Comparison of ENCODE assay signal across 16 cellular contexts in genomic region chr10:104766341-104766740, GRCh38.
DNase-seq lines count a peak whose midpoint lies in the region; ATAC-seq, FAIRE-seq and TF ChIP-seq lines count a peak whose summit lies in the region.
"Had no signal": no experiment of that assay in that cellular context is flagged by ENCODE, and none has a peak within 500 bp of the region (broad histone marks: within the 10 kb centered on the region; RNA-seq: fewer than 3 reads in every experiment).

No MANE protein-coding gene starts in this region.

- H3K27me3 ChIP-seq in keratinocyte (ENCODE audit: control insufficient read depth, extremely low read depth, insufficient read depth, low read length) (no peaks in the 10 kb centered on the region), mesenchymal stem cell (ENCODE audit: control insufficient read depth in 1 of 2, insufficient read depth in 1 of 2, low read length in 2 of 2) (no peaks in the 10 kb centered on the region), SK-N-SH (ENCODE audit: insufficient read depth) (no peaks in the 10 kb centered on the region)
- H3K27me3 ChIP-seq: vagina had no signal

- no peak overlapping the region for H3K4me3 Mint-ChIP-seq in activated T-helper 17 cell treated with anti-CD3 and anti-CD28 coated beads, Interleukin-2, amount 50 U/mL, for 72 hours
- H3K4me3 Mint-ChIP-seq: memory B cell had no signal

- no peak overlapping the region for H4K8ac ChIP-seq in mesenchymal stem cell (ENCODE audit: low read length)

- H2AFZ ChIP-seq in keratinocyte (ENCODE audit: control insufficient read depth, low read length) (no peak overlapping the region), mesenchymal stem cell (ENCODE audit: low read depth, low read length) (no peak overlapping the region), SK-N-SH (ENCODE audit: low read depth) (no peak overlapping the region)

- ATAC-seq in HG02759 (IDR thresholded peaks at IDR 0.05; ENCODE audit: unreplicated experiment) (peak; percentile 44), HG02840 (IDR thresholded peaks at IDR 0.05; ENCODE audit: low FRiP score, unreplicated experiment) (no peak)
- ATAC-seq in activated T-helper 17 cell treated with anti-CD3 and anti-CD28 coated beads, Interleukin-2, amount 50 U/mL, for 72 hours (replicated peaks) = peak; percentile 38

- no peak overlapping the region for H2BK15ac ChIP-seq in mesenchymal stem cell (ENCODE audit: low read depth, poor library complexity, severe bottlenecking)

- H3K23ac ChIP-seq in mesenchymal stem cell (ENCODE audit: low read length in 2 of 2) = no peak overlapping the region

- H3K27ac Mint-ChIP-seq in activated T-helper 17 cell treated with anti-CD3 and anti-CD28 coated beads, Interleukin-2, amount 50 U/mL, for 72 hours = no peak overlapping the region
- H3K27ac Mint-ChIP-seq: activated T-helper 2 cell treated with anti-CD3 and anti-CD28 coated beads, Interferon-gamma antibody, Interleukin-2, Interleukin-4, amounts not matched to agents 10 μg/mL and 5 μg/mL and 100 μg/mL, durations not matched to agents 14 hours and 24 hours and 36 hours; memory B cell had no signal

- no peak overlapping the region for H2BK120ac ChIP-seq in mesenchymal stem cell (ENCODE audit: low read depth, low read length)

- H3K79me1 ChIP-seq in mesenchymal stem cell (replicated peaks; ENCODE audit: low read length, poor library complexity, severe bottlenecking) = no peaks in the 10 kb centered on the region

- no peaks in the 10 kb centered on the region for H3K9me3 ChIP-seq in keratinocyte (ENCODE audit: control insufficient read depth, low read depth, low read length)
- no peaks in the 10 kb centered on the region for H3K9me3 ChIP-seq in mesenchymal stem cell (ENCODE audit: control insufficient read depth, low read length)
- no peaks in the 10 kb centered on the region for H3K9me3 ChIP-seq in SK-N-SH
- H3K9me3 ChIP-seq: vagina had no signal

- H4K91ac ChIP-seq in mesenchymal stem cell (ENCODE audit: low read length) = no peak overlapping the region

- peaks cover 15% of the 10 kb centered on the region for H3K27me3 Mint-ChIP-seq in activated T-helper 17 cell treated with anti-CD3 and anti-CD28 coated beads, Interleukin-2, amount 50 U/mL, for 72 hours

- WGBS in mesenchymal stem cell = 29% methylated on average over 2 of the region's 2 CpGs
- WGBS in SK-N-SH (ENCODE audit: low lambda C conversion rate) = 7% methylated on average over 2 of the region's 2 CpGs

- H3K9me3 Mint-ChIP-seq in activated T-helper 17 cell treated with anti-CD3 and anti-CD28 coated beads, Interleukin-2, amount 50 U/mL, for 72 hours = no peaks in the 10 kb centered on the region
- H3K9me3 Mint-ChIP-seq: activated T-helper 2 cell treated with anti-CD3 and anti-CD28 coated beads, Interferon-gamma antibody, Interleukin-2, Interleukin-4, amounts not matched to agents 10 μg/mL and 5 μg/mL and 100 μg/mL, durations not matched to agents 14 hours and 24 hours and 36 hours; memory B cell had no signal

- no peaks in the 10 kb centered on the region for H3K4me1 Mint-ChIP-seq in activated T-helper 17 cell treated with anti-CD3 and anti-CD28 coated beads, Interleukin-2, amount 50 U/mL, for 72 hours
- H3K4me1 Mint-ChIP-seq: memory B cell had no signal

- no peak for TF ChIP-seq CTCF in keratinocyte (optimal IDR thresholded peaks at IDR 0.05 in 1 of 3, IDR thresholded peaks at IDR 0.05 in 1 of 3, conservative IDR thresholded peaks at IDR 0.05 in 1 of 3; ENCODE audit: extremely low read depth in 1 of 3, insufficient read depth in 2 of 3, low read length in 3 of 3)
- no peak for TF ChIP-seq CTCF in SK-N-SH (IDR thresholded peaks at IDR 0.05)

- TF ChIP-seq EP300 in SK-N-SH (IDR thresholded peaks at IDR 0.05; ENCODE audit: borderline replicate concordance in 1 of 2, low read depth in 1 of 2, low read length in 1 of 2) = no peak

- H3K36me3 Mint-ChIP-seq in activated T-helper 17 cell treated with anti-CD3 and anti-CD28 coated beads, Interleukin-2, amount 50 U/mL, for 72 hours (ENCODE audit: low read depth) = no peaks in the 10 kb centered on the region
- H3K36me3 Mint-ChIP-seq: memory B cell had no signal

- H3K36me3 ChIP-seq in keratinocyte (ENCODE audit: control insufficient read depth in 2 of 2, extremely low read depth in 1 of 2, insufficient read depth in 2 of 2, low read length in 2 of 2) (no peaks in the 10 kb centered on the region), mesenchymal stem cell (ENCODE audit: control insufficient read depth in 1 of 2, insufficient read depth in 2 of 2, low read depth in 1 of 2, low read length in 2 of 2) (no peaks in the 10 kb centered on the region), SK-N-SH (replicated peaks in 1 of 2; ENCODE audit: control insufficient read depth in 1 of 2, insufficient read depth in 2 of 2, low read length in 1 of 2) (no peaks in the 10 kb centered on the region)
- H3K36me3 ChIP-seq: vagina had no signal

- no peak overlapping the region for H2AK5ac ChIP-seq in mesenchymal stem cell (ENCODE audit: low read length, severe bottlenecking)

- POLR2A ChIA-PET in SK-N-SH (lab: Yijun Ruan, JAX) = no interaction called here

- H3K4ac ChIP-seq in mesenchymal stem cell (ENCODE audit: low read depth in 1 of 2, low read length in 2 of 2) = no peak overlapping the region

- peak; percentile 69 for DNase-seq in Ammon's horn (ENCODE audit: low spot score)
- DNase-seq in keratinocyte (ENCODE audit: low read depth, low spot score) = peak; percentile 17
- no peak for DNase-seq in RPMI8226
- DNase-seq in mesenchymal stem cell = no peak
- no peak for DNase-seq in SK-N-SH
- DNase-seq: activated CD4-positive, CD25-positive, alpha-beta regulatory T cell treated with anti-CD3 and anti-CD28 coated beads, Interleukin-2, amount 50 U/mL, for 72 hours; DMS53; H7; NCI-H1436 treated with DMSO at 0.1 percent for 48 hours had no signal

- TF ChIP-seq RAD21 in SK-N-SH (IDR thresholded peaks at IDR 0.05; ENCODE audit: low read length) = no peak

- H3K4me3 ChIP-seq in keratinocyte (ENCODE audit: control insufficient read depth in 2 of 3, extremely low read depth in 1 of 3, insufficient read depth in 2 of 3, low read depth in 1 of 3, low read length in 3 of 3) = no peak overlapping the region
- H3K4me3 ChIP-seq in mesenchymal stem cell (ENCODE audit: insufficient read depth in 1 of 2, low read depth in 1 of 2, low read length in 2 of 2) = no peak overlapping the region
- no peak overlapping the region for H3K4me3 ChIP-seq in SK-N-SH (ENCODE audit: low read depth in 2 of 2, low read length in 1 of 2)
- H3K4me3 ChIP-seq: SK-N-MC, vagina had no signal

- no peaks in the 10 kb centered on the region for H3K4me1 ChIP-seq in keratinocyte (ENCODE audit: control insufficient read depth, extremely low read depth, insufficient read depth, low read length)
- no peaks in the 10 kb centered on the region for H3K4me1 ChIP-seq in mesenchymal stem cell (ENCODE audit: control insufficient read depth, insufficient read depth, low read depth, low read length)
- H3K4me1 ChIP-seq in SK-N-SH (ENCODE audit: control insufficient read depth in 1 of 2, insufficient read depth in 2 of 2, low read depth in 1 of 2, low read length in 1 of 2) = no peaks in the 10 kb centered on the region; a peak in 1 of 4 replicates
- H3K4me1 ChIP-seq: vagina had no signal

- no peak overlapping the region for H3K14ac ChIP-seq in mesenchymal stem cell (ENCODE audit: low read length in 2 of 2)

- H3K9me1 ChIP-seq in keratinocyte (ENCODE audit: control insufficient read depth, extremely low read depth, insufficient read depth, low read length) = no peaks in the 10 kb centered on the region

- H3K9ac ChIP-seq in keratinocyte (ENCODE audit: control insufficient read depth, extremely low read depth, insufficient read depth, low read length) = no peak overlapping the region
- H3K9ac ChIP-seq in mesenchymal stem cell (ENCODE audit: low read length) = no peak overlapping the region
- H3K9ac ChIP-seq in SK-N-SH = no peak overlapping the region

- CTCF ChIA-PET in SK-N-SH (lab: Yijun Ruan, JAX) = interaction anchor here (0.6 to 2.1 kb wide), 4 partner anchors 10 to 125 kb away, joined by 3 to 5 read pairs (median 4); partner anchors contain the start of gene SORCS3

- peak; percentile 83 for FAIRE-seq in keratinocyte (lab: Jason Lieb, UNC)

- no peak overlapping the region for H2BK5ac ChIP-seq in mesenchymal stem cell (ENCODE audit: low read depth, low read length, poor library complexity, severe bottlenecking)

- dilution Hi-C loops in keratinocyte (cut with MboI; ENCODE audit: extremely low pct_ligation_motif_present, low sequenced_read_pairs) = no loop called here

- no peak overlapping the region for H3K18ac ChIP-seq in mesenchymal stem cell (ENCODE audit: low read depth in 1 of 2, low read length in 2 of 2)

- no peaks in the 10 kb centered on the region for H3K9me2 ChIP-seq in SK-N-SH

- H4K20me1 ChIP-seq in keratinocyte (ENCODE audit: control insufficient read depth, extremely low read depth, insufficient read depth, low read length) = no peaks in the 10 kb centered on the region
- no peaks in the 10 kb centered on the region for H4K20me1 ChIP-seq in SK-N-SH (ENCODE audit: insufficient read depth)

- no peak overlapping the region for H2BK12ac ChIP-seq in mesenchymal stem cell (ENCODE audit: low read length in 2 of 2)

- no peak overlapping the region for H3K27ac ChIP-seq in keratinocyte (ENCODE audit: control insufficient read depth, insufficient read depth, low read length)
- H3K27ac ChIP-seq in mesenchymal stem cell (ENCODE audit: low read length, poor library complexity, severe bottlenecking) = no peak overlapping the region
- no peak overlapping the region for H3K27ac ChIP-seq in SK-N-SH (ENCODE audit: low read depth in 2 of 2, low read length in 1 of 2)
- H3K27ac ChIP-seq: SK-N-MC, vagina had no signal

- no peaks in the 10 kb centered on the region for H3F3A ChIP-seq in SK-N-SH (replicated peaks; ENCODE audit: insufficient read depth)

- H3K79me2 ChIP-seq in keratinocyte (ENCODE audit: control insufficient read depth, insufficient read depth, low read length) = no peaks in the 10 kb centered on the region
- no peaks in the 10 kb centered on the region for H3K79me2 ChIP-seq in SK-N-SH (ENCODE audit: insufficient read depth)

- H3K4me2 ChIP-seq in keratinocyte (ENCODE audit: control insufficient read depth, extremely low read depth, insufficient read depth, low read depth, low read length) (no peak overlapping the region), mesenchymal stem cell (ENCODE audit: low read length, poor library complexity, severe bottlenecking) (no peak overlapping the region), SK-N-SH (no peak overlapping the region)

TF ChIP-seq in SK-N-SH, 30 proteins besides CTCF, POLR2A, EP300 and RAD21 (continues in another document):
- TF ChIP-seq YY1 (IDR thresholded peaks at IDR 0.05; ENCODE audit: low read depth) = no peak
- TF ChIP-seq CHD2 (IDR thresholded peaks at IDR 0.05; ENCODE audit: low read length, partially characterized antibody) = no peak
- TF ChIP-seq GATA2 (CRISPR knock-in tag; IDR thresholded peaks at IDR 0.05) = no peak
- TF ChIP-seq RXRA (IDR thresholded peaks at IDR 0.05; ENCODE audit: borderline replicate concordance, low read depth) = no peak
- TF ChIP-seq JUND (IDR thresholded peaks at IDR 0.05) = no peak
- TF ChIP-seq NFIC (IDR thresholded peaks at IDR 0.05; ENCODE audit: borderline replicate concordance) = no peak
- no peak for TF ChIP-seq EZH2phosphoT487 (IDR thresholded peaks at IDR 0.05; ENCODE audit: borderline replicate concordance, low read depth)

Comparison
In these comparisons a context has a peak if more than half of its experiments do, and no peak if none do; other contexts are left out.
1. DNase-seq: peak in Ammon's horn (single experiment) and keratinocyte (single experiment); none in RPMI8226 (single experiment), mesenchymal stem cell (single experiment) and SK-N-SH (single experiment).